ENCODE assay signal across 21 cellular contexts in genomic region chr6:80674669-80675068, GRCh38.
"Had no signal": no experiment of that assay in that cellular context is flagged by ENCODE, and none has a peak within 500 bp of the region (broad histone marks: within the 10 kb centered on the region; RNA-seq: fewer than 3 reads in every experiment).

No MANE protein-coding gene starts in this region.

- H3K4me3 ChIP-seq: dorsolateral prefrontal cortex, gastroesophageal sphincter, heart left ventricle, lung, mucosa of descending colon, prostate gland, right atrium auricular region, testis, tibial artery had no signal

- H3K4me1 ChIP-seq: foreskin keratinocyte, gastroesophageal sphincter, heart left ventricle, prostate gland, right atrium auricular region, testis, tibial artery had no signal

- ATAC-seq: esophagus mucosa; foreskin keratinocyte; gastroesophageal sphincter; heart left ventricle; mucosa of descending colon; sciatic nerve; stimulated activated memory B cell treated with anti-CD40 and anti-IgM and Interleukin-4, amounts not matched to agents 10 μg/mL and 1 μg/mL and 100 μg/mL, for 72 hours; stimulated activated naive CD8-positive, alpha-beta T cell treated with anti-CD3 and anti-CD28 coated beads, Interleukin-15, Interleukin-2, amounts not matched to agents 100 U/mL and 50 U/mL, for 24 hours had no signal

- H3K27ac ChIP-seq: dorsolateral prefrontal cortex, epithelial cell of prostate, foreskin keratinocyte, gastroesophageal sphincter, heart left ventricle, prostate gland, right atrium auricular region, testis, tibial artery had no signal

- H3K27me3 ChIP-seq: dorsolateral prefrontal cortex, gastroesophageal sphincter, heart left ventricle, right atrium auricular region, testis, tibial artery had no signal

- H3K36me3 ChIP-seq: gastroesophageal sphincter, heart left ventricle, prostate gland, right atrium auricular region, tibial artery had no signal

- DNase-seq: dorsolateral prefrontal cortex; effector CD4-positive, alpha-beta T cell; foreskin keratinocyte; heart left ventricle; hippocampal formation; mucosa of descending colon; naive B cell; nucleus accumbens; stimulated activated CD4-positive, alpha-beta T cell treated with anti-CD3 and anti-CD28 coated beads, Interleukin-4, amount 100 ng/mL, for 4 hours; stimulated activated naive CD8-positive, alpha-beta T cell treated with anti-CD3 and anti-CD28 coated beads, Interleukin-15, Interleukin-2, amounts not matched to agents 100 U/mL and 50 U/mL, for 24 hours; substantia nigra; testis; tibial artery had no signal

- H3K9me3 ChIP-seq: prostate gland, testis had no signal
